ENCODE assay signal across 31 cellular contexts in genomic region chr7:78265486-78265885, GRCh38.
"Had no signal": no experiment of that assay in that cellular context is flagged by ENCODE, and none has a peak within 500 bp of the region (broad histone marks: within the 10 kb centered on the region; RNA-seq: fewer than 3 reads in every experiment).

No MANE protein-coding gene starts in this region.

- H3K27ac Mint-ChIP-seq: T-cell had no signal

- H3K27me3 ChIP-seq: Peyer's patch, SJCRH30 had no signal

- DNase-seq: Karpas-422, KG1, NCI-H1048, NCI-H1092 treated with DMSO at 0.1 percent for 48 hours, NCI-H1105 treated with DMSO at 0.1 percent for 48 hours, NCI-H1417, NCI-H1436, NCI-H146, NCI-H1694, NCI-H187, NCI-H2029, NCI-H2081, NCI-H2171 treated with DMSO at 0.1 percent for 48 hours, NCI-H2227 treated with DMSO at 0.1 percent for 48 hours, NCI-H345, NCI-H446, NCI-H510A treated with DMSO at 0.1 percent for 48 hours, NCI-H524 treated with DMSO at 0.1 percent for 48 hours, NCI-H526 treated with DMSO at 0.1 percent for 48 hours, NCI-H774, OCI-M1, PC-3, Peyer's patch, RPMI8226, SHP77, SIG-M5, SJCRH30, T-cell had no signal

- H3K4me1 ChIP-seq: Peyer's patch, SJCRH30 had no signal

- H3K4me1 Mint-ChIP-seq: T-cell had no signal

- H3K27ac ChIP-seq: Peyer's patch, SJCRH30, SK-N-MC had no signal

- H3K36me3 ChIP-seq: Peyer's patch, SJCRH30 had no signal

- H3K4me3 ChIP-seq: Peyer's patch, SJCRH30, SK-N-MC had no signal

- H3K9me3 ChIP-seq: Peyer's patch had no signal

- H3K36me3 Mint-ChIP-seq: T-cell had no signal

- ATAC-seq: PC-3, Right ventricle myocardium inferior, SK-N-SH treated with all-trans-retinoic acid at 6 μM for 48 hours, T-cell had no signal

- H3K4me3 Mint-ChIP-seq: T-cell had no signal
